In the genomic region with DNA sequence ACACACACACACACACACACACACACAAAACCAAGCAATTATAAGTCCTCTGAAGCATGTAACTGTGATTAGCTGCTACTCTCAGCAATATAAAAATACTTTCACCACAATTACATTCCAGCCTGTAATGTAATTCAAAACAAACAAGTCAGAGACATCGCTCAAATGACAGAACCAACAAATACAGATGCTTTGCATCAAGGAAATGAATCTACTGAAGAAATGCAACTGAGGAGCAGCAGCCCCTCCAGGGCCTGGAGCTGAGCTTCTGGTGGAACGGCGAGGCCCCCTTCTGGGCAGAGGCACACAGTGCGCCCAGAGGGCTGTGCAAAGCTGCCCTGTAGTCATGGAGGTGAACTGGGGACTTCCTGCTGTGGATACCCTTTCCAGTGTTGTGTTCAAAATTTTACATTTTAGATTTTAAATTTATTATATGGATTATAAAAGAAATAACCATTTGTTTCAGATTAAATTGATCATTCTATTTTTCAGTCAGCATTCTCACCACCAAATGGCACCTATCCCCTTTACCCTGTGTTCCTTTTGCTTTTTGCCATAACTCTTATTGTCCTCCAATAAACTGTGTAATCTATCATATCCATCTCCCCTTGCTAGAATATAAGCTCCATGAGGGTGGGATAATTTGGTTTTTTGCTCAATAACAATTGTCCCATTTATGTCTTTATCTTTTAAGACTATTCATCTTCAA, we compare ENCODE assay signal across 1 cellular context.
TF ChIP-seq lines count a peak whose summit lies in the region.

No MANE protein-coding gene starts in this region.

TF ChIP-seq in HepG2, 621 proteins besides CTCF, POLR2A, EP300 and RAD21 (continued from another document and continues in another):
- TF ChIP-seq, protein P1, sequence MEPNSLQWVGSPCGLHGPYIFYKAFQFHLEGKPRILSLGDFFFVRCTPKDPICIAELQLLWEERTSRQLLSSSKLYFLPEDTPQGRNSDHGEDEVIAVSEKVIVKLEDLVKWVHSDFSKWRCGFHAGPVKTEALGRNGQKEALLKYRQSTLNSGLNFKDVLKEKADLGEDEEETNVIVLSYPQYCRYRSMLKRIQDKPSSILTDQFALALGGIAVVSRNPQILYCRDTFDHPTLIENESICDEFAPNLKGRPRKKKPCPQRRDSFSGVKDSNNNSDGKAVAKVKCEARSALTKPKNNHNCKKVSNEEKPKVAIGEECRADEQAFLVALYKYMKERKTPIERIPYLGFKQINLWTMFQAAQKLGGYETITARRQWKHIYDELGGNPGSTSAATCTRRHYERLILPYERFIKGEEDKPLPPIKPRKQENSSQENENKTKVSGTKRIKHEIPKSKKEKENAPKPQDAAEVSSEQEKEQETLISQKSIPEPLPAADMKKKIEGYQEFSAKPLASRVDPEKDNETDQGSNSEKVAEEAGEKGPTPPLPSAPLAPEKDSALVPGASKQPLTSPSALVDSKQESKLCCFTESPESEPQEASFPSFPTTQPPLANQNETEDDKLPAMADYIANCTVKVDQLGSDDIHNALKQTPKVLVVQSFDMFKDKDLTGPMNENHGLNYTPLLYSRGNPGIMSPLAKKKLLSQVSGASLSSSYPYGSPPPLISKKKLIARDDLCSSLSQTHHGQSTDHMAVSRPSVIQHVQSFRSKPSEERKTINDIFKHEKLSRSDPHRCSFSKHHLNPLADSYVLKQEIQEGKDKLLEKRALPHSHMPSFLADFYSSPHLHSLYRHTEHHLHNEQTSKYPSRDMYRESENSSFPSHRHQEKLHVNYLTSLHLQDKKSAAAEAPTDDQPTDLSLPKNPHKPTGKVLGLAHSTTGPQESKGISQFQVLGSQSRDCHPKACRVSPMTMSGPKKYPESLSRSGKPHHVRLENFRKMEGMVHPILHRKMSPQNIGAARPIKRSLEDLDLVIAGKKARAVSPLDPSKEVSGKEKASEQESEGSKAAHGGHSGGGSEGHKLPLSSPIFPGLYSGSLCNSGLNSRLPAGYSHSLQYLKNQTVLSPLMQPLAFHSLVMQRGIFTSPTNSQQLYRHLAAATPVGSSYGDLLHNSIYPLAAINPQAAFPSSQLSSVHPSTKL (CRISPR knock-in tag; IDR thresholded peaks at IDR 0.05) = peak; percentile 43; the same call in 1 of the 2 replicates
- TF ChIP-seq ZNF782 (CRISPR knock-in tag; IDR thresholded peaks at IDR 0.05; ENCODE audit: borderline replicate concordance) (no peak), HMG20B (CRISPR knock-in tag; conservative IDR thresholded peaks at IDR 0.05) (no peak), NCOA2 (CRISPR knock-in tag; IDR thresholded peaks at IDR 0.05) (0 out of 2 replicates have a peak, but pooled peaks have one; percentile 35), ZNF605 (CRISPR knock-in tag; IDR thresholded peaks at IDR 0.05) (no peak), NR3C1 (CRISPR knock-in tag; IDR thresholded peaks at IDR 0.05) (no peak), ZNF678 (CRISPR knock-in tag; IDR thresholded peaks at IDR 0.05) (no peak), SRSF4 (IDR thresholded peaks at IDR 0.05; ENCODE audit: low read depth, low read length, poor library complexity, severe bottlenecking) (no peak), TIGD3 (CRISPR knock-in tag; IDR thresholded peaks at IDR 0.05; ENCODE audit: borderline replicate concordance) (no peak), ZFAT (CRISPR knock-in tag; conservative IDR thresholded peaks at IDR 0.05) (no peak), DNMT3B (CRISPR knock-in tag; conservative IDR thresholded peaks at IDR 0.05) (no peak), SMC3 (IDR thresholded peaks at IDR 0.05; ENCODE audit: low read length) (peak; percentile 92), KDM5A (IDR thresholded peaks at IDR 0.05; ENCODE audit: borderline replicate concordance, low read length) (no peak), ZNF615 (CRISPR knock-in tag; IDR thresholded peaks at IDR 0.05; ENCODE audit: borderline replicate concordance) (no peak), ZNF274 (CRISPR knock-in tag; IDR thresholded peaks at IDR 0.05) (0 out of 2 replicates have a peak, but pooled peaks have one; percentile 52), PCBP2 (optimal IDR thresholded peaks at IDR 0.05; ENCODE audit: low read depth, low read length, poor library complexity, severe bottlenecking) (no peak), KDM4B (CRISPR knock-in tag; IDR thresholded peaks at IDR 0.05) (peak; percentile 70; the same call in 1 of the 2 replicates), SALL1 (CRISPR knock-in tag; IDR thresholded peaks at IDR 0.05) (peak; percentile 70; the same call in 1 of the 2 replicates), JARID2 (CRISPR knock-in tag; IDR thresholded peaks at IDR 0.05; ENCODE audit: insufficient replicate concordance) (no peak), NR2F1 (CRISPR knock-in tag; IDR thresholded peaks at IDR 0.05) (no peak; a peak in 1 of 4 replicates), ELF1 (CRISPR knock-in tag; IDR thresholded peaks at IDR 0.05) (peak; percentile 56; the same call in 1 of the 2 replicates), NRL (CRISPR knock-in tag; IDR thresholded peaks at IDR 0.05; ENCODE audit: borderline replicate concordance) (no peak), FOXO1 (CRISPR knock-in tag; IDR thresholded peaks at IDR 0.05) (0 out of 2 replicates have a peak, but pooled peaks have one; percentile 29), TBP (CRISPR knock-in tag; IDR thresholded peaks at IDR 0.05) (no peak), KDM2A (CRISPR knock-in tag; IDR thresholded peaks at IDR 0.05; ENCODE audit: borderline replicate concordance, low read depth) (peak; percentile 75; the same call in 1 of the 2 replicates), FOXA3 (CRISPR knock-in tag; IDR thresholded peaks at IDR 0.05) (peak; percentile 36; the same call in 1 of the 2 replicates), XBP1 (CRISPR knock-in tag; IDR thresholded peaks at IDR 0.05) (no peak)
- TF ChIP-seq, protein P2, sequence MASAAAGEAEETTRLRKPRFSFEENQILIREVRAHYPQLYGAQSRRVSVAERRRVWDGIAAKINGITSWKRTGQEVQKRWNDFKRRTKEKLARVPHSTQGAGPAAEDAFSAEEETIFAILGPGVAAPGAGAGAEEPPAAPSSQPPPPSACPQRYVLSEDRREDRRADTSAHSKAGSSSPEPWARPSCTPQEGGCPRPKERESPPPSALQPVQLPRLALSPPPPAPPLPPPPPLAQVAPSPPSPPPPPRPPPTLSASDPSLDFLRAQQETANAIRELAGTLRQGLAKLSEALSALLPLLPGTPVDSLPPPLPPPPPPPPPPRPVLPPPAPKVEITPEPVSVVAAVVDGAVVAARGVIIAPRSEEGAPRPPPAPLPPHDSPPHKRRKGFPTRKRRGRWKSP (CRISPR knock-in tag; IDR thresholded peaks at IDR 0.05) = no peak
- TF ChIP-seq, protein P3, sequence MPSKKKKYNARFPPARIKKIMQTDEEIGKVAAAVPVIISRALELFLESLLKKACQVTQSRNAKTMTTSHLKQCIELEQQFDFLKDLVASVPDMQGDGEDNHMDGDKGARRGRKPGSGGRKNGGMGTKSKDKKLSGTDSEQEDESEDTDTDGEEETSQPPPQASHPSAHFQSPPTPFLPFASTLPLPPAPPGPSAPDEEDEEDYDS (CRISPR knock-in tag; IDR thresholded peaks at IDR 0.05) = peak; percentile 17; the same call in 1 of the 2 replicates
- TF ChIP-seq, protein P4, sequence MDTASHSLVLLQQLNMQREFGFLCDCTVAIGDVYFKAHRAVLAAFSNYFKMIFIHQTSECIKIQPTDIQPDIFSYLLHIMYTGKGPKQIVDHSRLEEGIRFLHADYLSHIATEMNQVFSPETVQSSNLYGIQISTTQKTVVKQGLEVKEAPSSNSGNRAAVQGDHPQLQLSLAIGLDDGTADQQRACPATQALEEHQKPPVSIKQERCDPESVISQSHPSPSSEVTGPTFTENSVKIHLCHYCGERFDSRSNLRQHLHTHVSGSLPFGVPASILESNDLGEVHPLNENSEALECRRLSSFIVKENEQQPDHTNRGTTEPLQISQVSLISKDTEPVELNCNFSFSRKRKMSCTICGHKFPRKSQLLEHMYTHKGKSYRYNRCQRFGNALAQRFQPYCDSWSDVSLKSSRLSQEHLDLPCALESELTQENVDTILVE (CRISPR knock-in tag; IDR thresholded peaks at IDR 0.05) = 0 out of 2 replicates have a peak, but pooled peaks have one; percentile 59
- TF ChIP-seq, protein P5, sequence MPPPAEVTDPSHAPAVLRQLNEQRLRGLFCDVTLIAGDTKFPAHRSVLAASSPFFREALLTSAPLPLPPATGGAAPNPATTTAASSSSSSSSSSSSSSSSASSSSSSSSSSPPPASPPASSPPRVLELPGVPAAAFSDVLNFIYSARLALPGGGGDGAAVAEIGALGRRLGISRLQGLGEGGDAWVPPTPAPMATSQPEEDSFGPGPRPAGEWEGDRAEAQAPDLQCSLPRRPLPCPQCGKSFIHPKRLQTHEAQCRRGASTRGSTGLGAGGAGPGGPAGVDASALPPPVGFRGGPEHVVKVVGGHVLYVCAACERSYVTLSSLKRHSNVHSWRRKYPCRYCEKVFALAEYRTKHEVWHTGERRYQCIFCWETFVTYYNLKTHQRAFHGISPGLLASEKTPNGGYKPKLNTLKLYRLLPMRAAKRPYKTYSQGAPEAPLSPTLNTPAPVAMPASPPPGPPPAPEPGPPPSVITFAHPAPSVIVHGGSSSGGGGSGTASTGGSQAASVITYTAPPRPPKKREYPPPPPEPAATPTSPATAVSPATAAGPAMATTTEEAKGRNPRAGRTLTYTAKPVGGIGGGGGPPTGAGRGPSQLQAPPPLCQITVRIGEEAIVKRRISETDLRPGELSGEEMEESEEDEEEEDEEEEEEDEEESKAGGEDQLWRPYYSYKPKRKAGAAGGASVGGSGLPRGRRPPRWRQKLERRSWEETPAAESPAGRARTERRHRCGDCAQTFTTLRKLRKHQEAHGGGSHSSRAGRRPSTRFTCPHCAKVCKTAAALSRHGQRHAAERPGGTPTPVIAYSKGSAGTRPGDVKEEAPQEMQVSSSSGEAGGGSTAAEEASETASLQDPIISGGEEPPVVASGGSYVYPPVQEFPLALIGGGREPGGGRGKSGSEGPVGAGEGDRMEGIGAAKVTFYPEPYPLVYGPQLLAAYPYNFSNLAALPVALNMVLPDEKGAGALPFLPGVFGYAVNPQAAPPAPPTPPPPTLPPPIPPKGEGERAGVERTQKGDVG (CRISPR knock-in tag; IDR thresholded peaks at IDR 0.05; ENCODE audit: borderline replicate concordance) = no peak
- TF ChIP-seq, protein P6, sequence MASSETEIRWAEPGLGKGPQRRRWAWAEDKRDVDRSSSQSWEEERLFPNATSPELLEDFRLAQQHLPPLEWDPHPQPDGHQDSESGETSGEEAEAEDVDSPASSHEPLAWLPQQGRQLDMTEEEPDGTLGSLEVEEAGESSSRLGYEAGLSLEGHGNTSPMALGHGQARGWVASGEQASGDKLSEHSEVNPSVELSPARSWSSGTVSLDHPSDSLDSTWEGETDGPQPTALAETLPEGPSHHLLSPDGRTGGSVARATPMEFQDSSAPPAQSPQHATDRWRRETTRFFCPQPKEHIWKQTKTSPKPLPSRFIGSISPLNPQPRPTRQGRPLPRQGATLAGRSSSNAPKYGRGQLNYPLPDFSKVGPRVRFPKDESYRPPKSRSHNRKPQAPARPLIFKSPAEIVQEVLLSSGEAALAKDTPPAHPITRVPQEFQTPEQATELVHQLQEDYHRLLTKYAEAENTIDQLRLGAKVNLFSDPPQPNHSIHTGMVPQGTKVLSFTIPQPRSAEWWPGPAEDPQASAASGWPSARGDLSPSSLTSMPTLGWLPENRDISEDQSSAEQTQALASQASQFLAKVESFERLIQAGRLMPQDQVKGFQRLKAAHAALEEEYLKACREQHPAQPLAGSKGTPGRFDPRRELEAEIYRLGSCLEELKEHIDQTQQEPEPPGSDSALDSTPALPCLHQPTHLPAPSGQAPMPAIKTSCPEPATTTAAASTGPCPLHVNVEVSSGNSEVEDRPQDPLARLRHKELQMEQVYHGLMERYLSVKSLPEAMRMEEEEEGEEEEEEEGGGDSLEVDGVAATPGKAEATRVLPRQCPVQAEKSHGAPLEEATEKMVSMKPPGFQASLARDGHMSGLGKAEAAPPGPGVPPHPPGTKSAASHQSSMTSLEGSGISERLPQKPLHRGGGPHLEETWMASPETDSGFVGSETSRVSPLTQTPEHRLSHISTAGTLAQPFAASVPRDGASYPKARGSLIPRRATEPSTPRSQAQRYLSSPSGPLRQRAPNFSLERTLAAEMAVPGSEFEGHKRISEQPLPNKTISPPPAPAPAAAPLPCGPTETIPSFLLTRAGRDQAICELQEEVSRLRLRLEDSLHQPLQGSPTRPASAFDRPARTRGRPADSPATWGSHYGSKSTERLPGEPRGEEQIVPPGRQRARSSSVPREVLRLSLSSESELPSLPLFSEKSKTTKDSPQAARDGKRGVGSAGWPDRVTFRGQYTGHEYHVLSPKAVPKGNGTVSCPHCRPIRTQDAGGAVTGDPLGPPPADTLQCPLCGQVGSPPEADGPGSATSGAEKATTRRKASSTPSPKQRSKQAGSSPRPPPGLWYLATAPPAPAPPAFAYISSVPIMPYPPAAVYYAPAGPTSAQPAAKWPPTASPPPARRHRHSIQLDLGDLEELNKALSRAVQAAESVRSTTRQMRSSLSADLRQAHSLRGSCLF (CRISPR knock-in tag; IDR thresholded peaks at IDR 0.05; ENCODE audit: borderline replicate concordance) = no peak
- TF ChIP-seq, protein P7, sequence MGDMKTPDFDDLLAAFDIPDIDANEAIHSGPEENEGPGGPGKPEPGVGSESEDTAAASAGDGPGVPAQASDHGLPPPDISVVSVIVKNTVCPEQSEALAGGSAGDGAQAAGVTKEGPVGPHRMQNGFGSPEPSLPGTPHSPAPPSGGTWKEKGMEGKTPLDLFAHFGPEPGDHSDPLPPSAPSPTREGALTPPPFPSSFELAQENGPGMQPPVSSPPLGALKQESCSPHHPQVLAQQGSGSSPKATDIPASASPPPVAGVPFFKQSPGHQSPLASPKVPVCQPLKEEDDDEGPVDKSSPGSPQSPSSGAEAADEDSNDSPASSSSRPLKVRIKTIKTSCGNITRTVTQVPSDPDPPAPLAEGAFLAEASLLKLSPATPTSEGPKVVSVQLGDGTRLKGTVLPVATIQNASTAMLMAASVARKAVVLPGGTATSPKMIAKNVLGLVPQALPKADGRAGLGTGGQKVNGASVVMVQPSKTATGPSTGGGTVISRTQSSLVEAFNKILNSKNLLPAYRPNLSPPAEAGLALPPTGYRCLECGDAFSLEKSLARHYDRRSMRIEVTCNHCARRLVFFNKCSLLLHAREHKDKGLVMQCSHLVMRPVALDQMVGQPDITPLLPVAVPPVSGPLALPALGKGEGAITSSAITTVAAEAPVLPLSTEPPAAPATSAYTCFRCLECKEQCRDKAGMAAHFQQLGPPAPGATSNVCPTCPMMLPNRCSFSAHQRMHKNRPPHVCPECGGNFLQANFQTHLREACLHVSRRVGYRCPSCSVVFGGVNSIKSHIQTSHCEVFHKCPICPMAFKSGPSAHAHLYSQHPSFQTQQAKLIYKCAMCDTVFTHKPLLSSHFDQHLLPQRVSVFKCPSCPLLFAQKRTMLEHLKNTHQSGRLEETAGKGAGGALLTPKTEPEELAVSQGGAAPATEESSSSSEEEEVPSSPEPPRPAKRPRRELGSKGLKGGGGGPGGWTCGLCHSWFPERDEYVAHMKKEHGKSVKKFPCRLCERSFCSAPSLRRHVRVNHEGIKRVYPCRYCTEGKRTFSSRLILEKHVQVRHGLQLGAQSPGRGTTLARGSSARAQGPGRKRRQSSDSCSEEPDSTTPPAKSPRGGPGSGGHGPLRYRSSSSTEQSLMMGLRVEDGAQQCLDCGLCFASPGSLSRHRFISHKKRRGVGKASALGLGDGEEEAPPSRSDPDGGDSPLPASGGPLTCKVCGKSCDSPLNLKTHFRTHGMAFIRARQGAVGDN (CRISPR knock-in tag; IDR thresholded peaks at IDR 0.05) = peak; percentile 49
